2 cellular contexts compared by ENCODE assay signal in the genomic region with DNA sequence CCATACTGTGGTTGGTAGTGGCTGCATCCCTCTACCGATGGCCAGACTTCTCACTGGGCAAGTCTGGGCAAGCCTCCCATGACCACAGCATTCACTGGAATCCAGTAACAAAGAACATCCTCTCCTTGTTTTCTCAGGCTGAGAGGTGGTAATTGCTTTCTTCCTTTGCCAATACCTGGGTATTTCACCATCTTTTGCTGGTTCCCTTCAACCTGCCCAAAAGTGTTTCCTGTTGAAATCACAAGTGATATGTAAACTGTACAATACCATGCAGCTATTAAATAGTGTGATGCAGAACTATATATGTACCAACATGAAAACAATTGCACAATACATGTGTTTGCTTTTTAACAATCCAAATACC.
A peak's percentile ranks its signal among the peaks of the same experiment; 100 is the strongest.
TF ChIP-seq lines count a peak whose summit lies in the region.

A gene (minus strand): TSS at position 55 of the 364 bp plus-strand sequence. CDS start 42,240 bp downstream, outside the sequence.

TF ChIP-seq in GM12891, 5 proteins besides CTCF, POLR2A, EP300 and RAD21:
- TF ChIP-seq TAF1 (IDR thresholded peaks at IDR 0.05; ENCODE audit: low read depth, low read length): 0 out of 2 replicates have a peak, but pooled peaks have one; percentile 19
- TF ChIP-seq POU2F2 (IDR thresholded peaks at IDR 0.05; ENCODE audit: low read depth, low read length): no peak

TF ChIP-seq in H1, 55 proteins besides CTCF, POLR2A, EP300 and RAD21 (continued from another document):
- peak; percentile 70; the same call in 1 of the 2 replicates for TF ChIP-seq TAF1 (IDR thresholded peaks at IDR 0.05; ENCODE audit: low read depth, low read length)
- no peak for TF ChIP-seq CBX5 (IDR thresholded peaks at IDR 0.05; ENCODE audit: low read depth, low read length)
- TF ChIP-seq SIRT6 (IDR thresholded peaks at IDR 0.05; ENCODE audit: low read length): no peak
- TF ChIP-seq, protein P1, sequence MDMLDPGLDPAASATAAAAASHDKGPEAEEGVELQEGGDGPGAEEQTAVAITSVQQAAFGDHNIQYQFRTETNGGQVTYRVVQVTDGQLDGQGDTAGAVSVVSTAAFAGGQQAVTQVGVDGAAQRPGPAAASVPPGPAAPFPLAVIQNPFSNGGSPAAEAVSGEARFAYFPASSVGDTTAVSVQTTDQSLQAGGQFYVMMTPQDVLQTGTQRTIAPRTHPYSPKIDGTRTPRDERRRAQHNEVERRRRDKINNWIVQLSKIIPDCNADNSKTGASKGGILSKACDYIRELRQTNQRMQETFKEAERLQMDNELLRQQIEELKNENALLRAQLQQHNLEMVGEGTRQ (IDR thresholded peaks at IDR 0.05; ENCODE audit: low read length): no peak
- TF ChIP-seq POLR2AphosphoS5 (IDR thresholded peaks at IDR 0.05; ENCODE audit: low read depth, low read length): peak; percentile 52; the same call in 1 of the 2 replicates
- TF ChIP-seq CHD2 (IDR thresholded peaks at IDR 0.05; ENCODE audit: low read length): no peak
- peak; percentile 36 for TF ChIP-seq TAF7 (optimal IDR thresholded peaks at IDR 0.05; ENCODE audit: borderline replicate concordance, low read depth, low read length)
